Comparison of ENCODE assay signal across 1 cellular context in genomic region chr3:129469026-129469425, GRCh38.
TF ChIP-seq lines count a peak whose summit lies in the region.

No MANE protein-coding gene starts in this region.

TF ChIP-seq in endothelial cell of umbilical vein, 7 proteins besides CTCF, POLR2A, EP300 and RAD21:
- no peak for TF ChIP-seq MYC (IDR thresholded peaks at IDR 0.05; ENCODE audit: low read depth, low read length)
- TF ChIP-seq EZH2 (IDR thresholded peaks at IDR 0.05; ENCODE audit: borderline replicate concordance, low read depth, low read length, severe bottlenecking): no peak
- TF ChIP-seq GATA2 (IDR thresholded peaks at IDR 0.05; ENCODE audit: insufficient read depth, insufficient read length, low read depth, low read length): no peak
- TF ChIP-seq MAX (IDR thresholded peaks at IDR 0.05; ENCODE audit: insufficient read depth, insufficient read length): no peak
- no peak for TF ChIP-seq FOS (IDR thresholded peaks at IDR 0.05; ENCODE audit: borderline replicate concordance, insufficient read depth, low read length)
- no peak for TF ChIP-seq POLR2AphosphoS5 (IDR thresholded peaks at IDR 0.05; ENCODE audit: insufficient read depth, low read depth, low read length)
- no peak for TF ChIP-seq JUN (IDR thresholded peaks at IDR 0.05; ENCODE audit: borderline replicate concordance, insufficient read depth, insufficient read length, low read depth)
